8 cellular contexts compared by ENCODE assay signal in genomic region chr14:75132374-75133086, GRCh38. TPM values are rescaled to one million over a fixed set of nuclear protein-coding genes. Genes with fewer than 3 reads are reported as not detected.
DNase-seq lines count a peak whose midpoint lies in the region; ATAC-seq, FAIRE-seq and TF ChIP-seq lines count a peak whose summit lies in the region.

No MANE protein-coding gene starts in this region.

- intact Hi-C loops in colonic mucosa (cut with DNase I) = loop anchor here (2.0 to 5.0 kb wide), 2 partner anchors 170 to 525 kb away; no protein-coding TSS in a partner anchor
- intact Hi-C loops in HepG2 (cut with micrococcal nuclease; ENCODE audit: unreplicated experiment) = loop anchor here (1.0 to 5.0 kb wide), 4 partner anchors 15 to 171 kb away; partner anchors contain the start of gene TMED10

- no peaks in the 10 kb centered on the region for H4K20me1 ChIP-seq in HepG2 (ENCODE audit: insufficient read depth, low read length)

- peaks cover 6% of the 10 kb centered on the region for H3K79me2 ChIP-seq in HepG2 (ENCODE audit: insufficient read depth, low read length)

- in situ Hi-C loops in ACHN (cut with HindIII; ENCODE audit: low pct_ligation_motif_present, low pct_unique_long_range_greater_than_20kb, low sequenced_read_pairs) = no loop called here
- in situ Hi-C loops in HepG2 (cut with HindIII; ENCODE audit: extremely low pct_ligation_motif_present, low pct_unique_long_range_greater_than_20kb) = loop anchor here (5.0 kb wide), 1 partner anchor 165 kb away; no protein-coding TSS in a partner anchor

- no peaks in the 10 kb centered on the region for H3K9me3 ChIP-seq in colonic mucosa
- H3K9me3 ChIP-seq in HepG2 (ENCODE audit: low read length) = no peaks in the 10 kb centered on the region

- WGBS in HepG2 (ENCODE audit: low lambda C conversion rate) = 64% methylated on average over 4 of the region's 4 CpGs

- H3K4me1 Mint-ChIP-seq in T-cell = peaks cover 11 to 19% (median 15%) of the 10 kb centered on the region in 3 donors

- CTCF ChIA-PET in T-cell (lab: Charles Lee) (interaction anchor here (0.6 to 3.2 kb wide), 14 partner anchors 12 to 849 kb away, joined by 3 to 24 read pairs (median 4); partner anchors contain the start of gene TGFB3 (in 1 of the 2)), HepG2 (lab: Yijun Ruan, JAX; ENCODE audit: low intra/inter-chr PET ratio, low total read pairs) (interaction anchor here (2.2 to 4.2 kb wide), 2 partner anchors 163 to 170 kb away, joined by 24 to 40 read pairs; no protein-coding TSS in a partner anchor)

- H3K4me2 ChIP-seq in HepG2 (ENCODE audit: low read depth, low read length) = no peak overlapping the region

- H3K36me3 ChIP-seq in colonic mucosa (no peaks in the 10 kb centered on the region), HepG2 (replicated peaks in 1 of 2; ENCODE audit: control insufficient read depth in 1 of 2, insufficient read depth in 2 of 2, low read length in 2 of 2) (peaks cover 13 to 17% of the 10 kb centered on the region in 2 experiments)

- peak; percentile 94 for FAIRE-seq in HepG2 (lab: Jason Lieb, UNC)

- ATAC-seq in T-cell (replicated peaks in 1 of 4) (peak; percentile 73 to 95 (median 86)), HepG2 (peak; percentile 77), HG03457 (IDR thresholded peaks at IDR 0.05; ENCODE audit: unreplicated experiment) (no peak)

- DNase-seq in ACHN (peak; percentile 74), GM12864 (ENCODE audit: low read depth) (peak; percentile 49), NCI-H187 treated with DMSO at 0.1 percent for 48 hours (lab: John Stamatoyannopoulos, UW) (peak; percentile 59), T-cell (peak in 22 of 34 experiments; percentile 6 to 71 (median 30)), colonic mucosa (peak; percentile 78), HepG2 (ENCODE audit: low spot score) (peak; percentile 69), stromal cell of bone marrow (ENCODE audit: low read depth) (peak; percentile 50)

- POLR2A ChIA-PET in T-cell (lab: Charles Lee) = interaction anchor here in 1 of 2 donors (0.6 kb wide), 1 partner anchor 169 kb away, joined by 4 read pairs; no protein-coding TSS in a partner anchor
- POLR2A ChIA-PET in HepG2 (lab: Yijun Ruan, JAX) = interaction anchor here (0.6 kb wide), 1 partner anchor 830 kb away, joined by 3 read pairs; no protein-coding TSS in a partner anchor

- H3K4me3 ChIP-seq in GM12864 (ENCODE audit: low read depth, low read length) (no peak overlapping the region), colonic mucosa (no peak overlapping the region), HepG2 (replicated peaks in 1 of 3; ENCODE audit: insufficient read depth in 1 of 3, low read depth in 2 of 3, low read length in 3 of 3) (no peak overlapping the region)

- H3K4me1 ChIP-seq in colonic mucosa (no peaks in the 10 kb centered on the region), HepG2 (ENCODE audit: insufficient read depth, low read length) (peaks cover 13% of the 10 kb centered on the region)

- peak overlapping the region; percentile 28 for H3K27ac ChIP-seq in colonic mucosa
- no peak overlapping the region for H3K27ac ChIP-seq in HepG2 (ENCODE audit: extremely low read length, insufficient read depth, low read length)

- H3K27me3 ChIP-seq in colonic mucosa = no peaks in the 10 kb centered on the region
- H3K27me3 ChIP-seq in HepG2 (ENCODE audit: control insufficient read depth in 1 of 2, insufficient read depth in 2 of 2, low read length in 2 of 2) = no peaks in the 10 kb centered on the region

- no peak for TF ChIP-seq POLR2A in HepG2 (IDR thresholded peaks at IDR 0.05; ENCODE audit: insufficient read depth in 1 of 2, low read depth in 2 of 2, low read length in 2 of 2)

- H3K4me3 Mint-ChIP-seq in T-cell = no peak overlapping the region

- TF ChIP-seq CTCF in GM12864 (IDR thresholded peaks at IDR 0.05; ENCODE audit: low read depth, low read length, missing control alignments) (peak; percentile 61), colonic mucosa (IDR thresholded peaks at IDR 0.05) (peak; percentile 65), HepG2 (CRISPR knock-in tag; IDR thresholded peaks at IDR 0.05) (peak; percentile 83)

- H3K9ac ChIP-seq in colonic mucosa (ENCODE audit: low read depth in 2 of 2, low read length in 2 of 2) (no peak overlapping the region), HepG2 (ENCODE audit: insufficient read depth, low read depth, low read length) (no peak overlapping the region)

- H3K9me3 Mint-ChIP-seq in T-cell = no peaks in the 10 kb centered on the region

- BruUV-seq in HepG2 (replicated peaks; lab: Mats Ljungman, UMichigan) = TSS peak; percentile 55

- peak overlapping the region; percentile 27 to 54 for H3K27ac Mint-ChIP-seq in T-cell

- no peaks in the 10 kb centered on the region for H3K27me3 Mint-ChIP-seq in T-cell

- TF ChIP-seq EP300 in HepG2 (IDR thresholded peaks at IDR 0.05; ENCODE audit: low read depth in 2 of 2, low read length in 2 of 2) = no peak
- no peak for TF ChIP-seq EP300 in HepG2 (CRISPR knock-in tag; IDR thresholded peaks at IDR 0.05; ENCODE audit: borderline replicate concordance)

- H3K36me3 Mint-ChIP-seq in T-cell = peaks cover 31% of the 10 kb centered on the region

- peak; percentile 62; the same call in 1 of the 2 replicates for TF ChIP-seq RAD21 in HepG2 (CRISPR knock-in tag; IDR thresholded peaks at IDR 0.05)

- H2AFZ ChIP-seq in HepG2 (ENCODE audit: low read length) = no peak overlapping the region

TF ChIP-seq in HepG2, 621 proteins besides CTCF, POLR2A, EP300 and RAD21 (continues in another document):
- TF ChIP-seq SMC3 (IDR thresholded peaks at IDR 0.05; ENCODE audit: low read length) = peak; percentile 92
- 0 out of 2 replicates have a peak, but pooled peaks have one; percentile 24 for TF ChIP-seq POLR2AphosphoS5 (IDR thresholded peaks at IDR 0.05; ENCODE audit: low read depth, low read length)
- TF ChIP-seq SNRNP70 (IDR thresholded peaks at IDR 0.05; ENCODE audit: low read depth, low read length) = no peak
- TF ChIP-seq THYN1 (CRISPR knock-in tag; IDR thresholded peaks at IDR 0.05; ENCODE audit: borderline replicate concordance, low read depth) = no peak
- TF ChIP-seq CREB1 (IDR thresholded peaks at IDR 0.05) = no peak
- 0 out of 2 replicates have a peak, but pooled peaks have one; percentile 17 for TF ChIP-seq CREB1 (CRISPR knock-in tag; IDR thresholded peaks at IDR 0.05)
- no peak for TF ChIP-seq SP2 (CRISPR knock-in tag; IDR thresholded peaks at IDR 0.05)
- TF ChIP-seq U2AF1 (optimal IDR thresholded peaks at IDR 0.05; ENCODE audit: low read depth, low read length) = no peak
- TF ChIP-seq KDM5A (IDR thresholded peaks at IDR 0.05; ENCODE audit: borderline replicate concordance, low read length) = peak; percentile 27; the same call in 1 of the 2 replicates

RNA-seq across cellular contexts. Expression of gene NEK9, which starts 5.7 kb away (rescaled TPM):
- total RNA-seq in T-cell (100 to 1,000 TPM in 3 of 5 donors, 10 to 100 TPM in 2; 78.9 to 121 (median 117) TPM), colonic mucosa (10 to 100 TPM; 49.5 to 57.3 TPM), HepG2 (2016; rRNA removed; fragmentation: Illumina TruSeq; extraction: Trizol) (16.5 and 29.4 TPM in 2 replicates)
- 8.6 and 9.3 TPM in 2 replicates for total RNA-seq in HepG2 (2016; cell fraction: cytosol; rRNA removed; fragmentation: Illumina TruSeq; extraction: Trizol; ENCODE audit: low read depth)
- total RNA-seq in HepG2 (2016; cell fraction: insoluble cytoplasmic fraction; rRNA removed; fragmentation: Illumina TruSeq; extraction: Trizol) = 17.5 and 29.6 TPM in 2 replicates
- total RNA-seq in HepG2 (2016; cell fraction: membrane; rRNA removed; fragmentation: Illumina TruSeq; extraction: Trizol) = 11.8 and 12.2 TPM in 2 replicates
- 25.2 and 29.4 TPM in 2 replicates for total RNA-seq in HepG2 (2016; cell fraction: nucleus; rRNA removed; fragmentation: Illumina TruSeq; extraction: Trizol)
- polyA plus RNA-seq in HepG2 (2011; rRNA removed) = 27.3 and 32.1 TPM in 2 replicates
- 17.4 and 19.0 TPM in 2 replicates for polyA plus RNA-seq in HepG2 (2011; cell fraction: cytosol; rRNA removed)
- 69.4 and 74.5 TPM in 2 replicates for polyA plus RNA-seq in HepG2 (2011; cell fraction: nucleus; rRNA removed)
- polyA plus RNA-seq in HepG2 (2012) = 30.8 and 31.9 TPM in 2 replicates
- polyA plus RNA-seq in HepG2 (2016; cell fraction: cytosol; fragmentation: Illumina TruSeq; extraction: Trizol; ENCODE audit: low read depth) = 0.96 and 1.7 TPM in 2 replicates
- polyA plus RNA-seq in HepG2 (2016; cell fraction: insoluble cytoplasmic fraction; fragmentation: Illumina TruSeq; extraction: Trizol; ENCODE audit: low read depth) = 32.5 and 34.6 TPM in 2 replicates
- polyA plus RNA-seq in HepG2 (2016; cell fraction: membrane; fragmentation: Illumina TruSeq; extraction: Trizol; ENCODE audit: low read depth) = 4.7 and 5.0 TPM in 2 replicates
- 60.6 and 64.1 TPM in 2 replicates for polyA plus RNA-seq in HepG2 (2016; cell fraction: nucleus; fragmentation: Illumina TruSeq; extraction: Trizol; ENCODE audit: insufficient read depth, low read depth)
- polyA minus RNA-seq in HepG2 (2011; rRNA and poly(A)+ RNA removed; ENCODE audit: low replicate concordance) = 33.3 and 65.4 TPM in 2 replicates
- polyA minus RNA-seq in HepG2 (2011; cell fraction: cytosol; rRNA and poly(A)+ RNA removed) = 16.4 and 19.4 TPM in 2 replicates
- 42.6 and 47.6 TPM in 2 replicates for polyA minus RNA-seq in HepG2 (2011; cell fraction: nucleus; rRNA and poly(A)+ RNA removed)

RNA-seq across cellular contexts. Expression of gene TMED10, which starts 43.9 kb away (rescaled TPM):
- total RNA-seq in T-cell = 100 to 1,000 TPM; 143 to 193 (median 151) TPM
- total RNA-seq in colonic mucosa = 100 to 1,000 TPM; 387 to 432 TPM
- 183 and 311 TPM in 2 replicates for total RNA-seq in HepG2 (2016; rRNA removed; fragmentation: Illumina TruSeq; extraction: Trizol)
- 31.8 and 36.6 TPM in 2 replicates for total RNA-seq in HepG2 (2016; cell fraction: cytosol; rRNA removed; fragmentation: Illumina TruSeq; extraction: Trizol; ENCODE audit: low read depth)
- 191 and 318 TPM in 2 replicates for total RNA-seq in HepG2 (2016; cell fraction: insoluble cytoplasmic fraction; rRNA removed; fragmentation: Illumina TruSeq; extraction: Trizol)
- 62.0 and 63.6 TPM in 2 replicates for total RNA-seq in HepG2 (2016; cell fraction: membrane; rRNA removed; fragmentation: Illumina TruSeq; extraction: Trizol)
- total RNA-seq in HepG2 (2016; cell fraction: nucleus; rRNA removed; fragmentation: Illumina TruSeq; extraction: Trizol) = 252 and 291 TPM in 2 replicates
- polyA plus RNA-seq in HepG2 (2011; rRNA removed) = 292 and 377 TPM in 2 replicates
- 308 and 326 TPM in 2 replicates for polyA plus RNA-seq in HepG2 (2011; cell fraction: cytosol; rRNA removed)
- 81.4 and 84.1 TPM in 2 replicates for polyA plus RNA-seq in HepG2 (2011; cell fraction: nucleus; rRNA removed)
- polyA plus RNA-seq in HepG2 (2012) = 131 and 139 TPM in 2 replicates
- 36.6 and 41.3 TPM in 2 replicates for polyA plus RNA-seq in HepG2 (2016; cell fraction: cytosol; fragmentation: Illumina TruSeq; extraction: Trizol; ENCODE audit: low read depth)
- 162 and 165 TPM in 2 replicates for polyA plus RNA-seq in HepG2 (2016; cell fraction: insoluble cytoplasmic fraction; fragmentation: Illumina TruSeq; extraction: Trizol; ENCODE audit: low read depth)
- polyA plus RNA-seq in HepG2 (2016; cell fraction: membrane; fragmentation: Illumina TruSeq; extraction: Trizol; ENCODE audit: low read depth) = 58.6 and 59.0 TPM in 2 replicates
- 306 and 326 TPM in 2 replicates for polyA plus RNA-seq in HepG2 (2016; cell fraction: nucleus; fragmentation: Illumina TruSeq; extraction: Trizol; ENCODE audit: insufficient read depth, low read depth)
- 546 and 919 TPM in 2 replicates for polyA minus RNA-seq in HepG2 (2011; rRNA and poly(A)+ RNA removed; ENCODE audit: low replicate concordance)
- 247 and 332 TPM in 2 replicates for polyA minus RNA-seq in HepG2 (2011; cell fraction: cytosol; rRNA and poly(A)+ RNA removed)
- 78.8 and 85.5 TPM in 2 replicates for polyA minus RNA-seq in HepG2 (2011; cell fraction: nucleus; rRNA and poly(A)+ RNA removed)
